In the genomic region with DNA sequence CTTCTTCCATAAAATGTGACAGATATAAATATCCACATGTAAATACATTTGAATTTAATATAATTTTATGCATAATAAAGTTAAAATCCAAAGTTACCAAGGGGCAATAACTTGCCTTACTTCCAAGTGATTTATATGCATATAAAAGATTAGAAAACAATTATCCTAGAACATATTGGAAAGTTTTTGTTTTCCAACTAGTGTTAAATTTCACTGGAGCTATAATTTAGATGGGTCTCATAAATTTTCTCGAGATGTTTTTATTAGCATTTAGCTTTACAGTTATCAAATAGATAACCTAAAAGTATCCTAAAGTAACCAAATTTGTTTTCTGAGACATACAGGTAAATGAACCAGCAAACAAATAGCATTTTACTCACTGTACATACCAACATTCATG, we compare ENCODE assay signal across 23 cellular contexts.
"Had no signal": no experiment of that assay in that cellular context is flagged by ENCODE, and none has a peak within 500 bp of the region (broad histone marks: within the 10 kb centered on the region; RNA-seq: fewer than 3 reads in every experiment).

No MANE protein-coding gene starts in this region.

- H3K27ac ChIP-seq: ascending aorta, SJCRH30 had no signal

- ATAC-seq: activated CD4-positive, CD25-positive, alpha-beta regulatory T cell treated with anti-CD3 and anti-CD28 coated beads, Interleukin-2, amount 50 U/mL, for 24 hours; activated CD8-positive, alpha-beta T cell treated with anti-CD3 and anti-CD28 coated beads for 36 hours; Panc1; Right ventricle myocardium inferior had no signal

- H3K27me3 ChIP-seq: ascending aorta, SJCRH30 had no signal

- DNase-seq: activated CD4-positive, alpha-beta T cell treated with anti-CD3 and anti-CD28 coated beads for 4 hours; activated CD8-positive, alpha-beta memory T cell treated with anti-CD3 and anti-CD28 coated beads, Interleukin-2, amount 50 U/mL, for 48 hours; activated CD8-positive, alpha-beta T cell treated with anti-CD3 and anti-CD28 coated beads for 36 hours; activated T-cell treated with anti-CD3 and anti-CD28 coated beads, Interleukin-2, amount 50 U/mL, for 1 hour; Karpas-422; MM.1S; NCI-H1105; NCI-H1436; NCI-H2029 treated with DMSO at 0.1 percent for 48 hours; NCI-H345; NCI-H510A; NCI-H526 treated with DMSO at 0.1 percent for 48 hours; NCI-H82; RPMI8226; SJCRH30 had no signal

- H3K27me3 Mint-ChIP-seq: activated CD8-positive, alpha-beta T cell treated with anti-CD3 and anti-CD28 coated beads for 36 hours; activated naive CD4-positive, alpha-beta T cell treated with anti-CD3 and anti-CD28 coated beads, Interleukin-2, amount 50 U/mL, for 24 hours; central memory CD8-positive, alpha-beta T cell had no signal

- H3K4me1 Mint-ChIP-seq: activated naive CD4-positive, alpha-beta T cell treated with anti-CD3 and anti-CD28 coated beads, Interleukin-2, amount 50 U/mL, for 24 hours; central memory CD8-positive, alpha-beta T cell had no signal

- H3K4me1 ChIP-seq: ascending aorta, SJCRH30 had no signal

- H3K36me3 ChIP-seq: ascending aorta, SJCRH30 had no signal

- H3K27ac Mint-ChIP-seq: activated CD8-positive, alpha-beta T cell treated with anti-CD3 and anti-CD28 coated beads for 36 hours; activated naive CD4-positive, alpha-beta T cell treated with anti-CD3 and anti-CD28 coated beads, Interleukin-2, amount 50 U/mL, for 24 hours; T-helper 1 cell treated with Interleukin-12 subunit alpha and Interleukin-12 subunit beta and Interleukin-4 antibody, amounts not matched to agents 30 μg/mL and 1 μg/mL, for 36 hours had no signal

- H3K36me3 Mint-ChIP-seq: activated naive CD4-positive, alpha-beta T cell treated with anti-CD3 and anti-CD28 coated beads, Interleukin-2, amount 50 U/mL, for 24 hours; brain had no signal

- H3K4me3 Mint-ChIP-seq: activated CD8-positive, alpha-beta T cell treated with anti-CD3 and anti-CD28 coated beads for 36 hours; activated naive CD4-positive, alpha-beta T cell treated with anti-CD3 and anti-CD28 coated beads, Interleukin-2, amount 50 U/mL, for 24 hours; central memory CD8-positive, alpha-beta T cell; T-helper 1 cell treated with Interleukin-12 subunit alpha and Interleukin-12 subunit beta and Interleukin-4 antibody, amounts not matched to agents 30 μg/mL and 1 μg/mL, for 36 hours had no signal

- H3K9me3 Mint-ChIP-seq: activated CD8-positive, alpha-beta T cell treated with anti-CD3 and anti-CD28 coated beads for 36 hours; central memory CD8-positive, alpha-beta T cell; T-helper 1 cell treated with Interleukin-12 subunit alpha and Interleukin-12 subunit beta and Interleukin-4 antibody, amounts not matched to agents 30 μg/mL and 1 μg/mL, for 36 hours had no signal

- H3K4me3 ChIP-seq: ascending aorta, SJCRH30 had no signal

- H3K9me3 ChIP-seq: ascending aorta, SJCRH30 had no signal
